Comparison of ENCODE assay signal across 23 cellular contexts in genomic region chr1:56339093-56339492, GRCh38.
"Had no signal": no experiment of that assay in that cellular context is flagged by ENCODE, and none has a peak within 500 bp of the region (broad histone marks: within the 10 kb centered on the region; RNA-seq: fewer than 3 reads in every experiment).

No MANE protein-coding gene starts in this region.

- H3K36me3 ChIP-seq: colonic mucosa, esophagus squamous epithelium, gastrocnemius medialis, heart right ventricle, left lung, lower lobe of right lung had no signal

- ATAC-seq: effector memory CD8-positive, alpha-beta T cell; esophagus mucosa; heart right ventricle; left cardiac atrium; left lung; left ventricle myocardium superior; lower lobe of right lung had no signal

- H3K4me1 ChIP-seq: colonic mucosa, esophagus squamous epithelium, heart right ventricle, left lung, lower lobe of right lung had no signal

- H3K4me3 Mint-ChIP-seq: dendritic cell treated with granulocyte-macrophage colony-stimulating factor and Interleukin-4, amounts not matched to agents 40 ng/mL and 50 ng/mL, for 4 days; effector memory CD8-positive, alpha-beta T cell; endodermal cell had no signal

- H3K27ac ChIP-seq: colonic mucosa, epithelial cell of prostate, esophagus squamous epithelium, heart right ventricle, left lung, lower lobe of right lung had no signal

- H3K27ac Mint-ChIP-seq: dendritic cell treated with granulocyte-macrophage colony-stimulating factor and Interleukin-4, amounts not matched to agents 40 ng/mL and 50 ng/mL, for 4 days; effector memory CD8-positive, alpha-beta T cell; endodermal cell had no signal

- DNase-seq: colonic mucosa; cortex of kidney; effector CD8-positive, alpha-beta T cell; effector memory CD8-positive, alpha-beta T cell; endodermal cell; erythroblast; esophagus squamous epithelium; foreskin fibroblast; foreskin melanocyte; glutamatergic neuron; head of caudate nucleus; heart right ventricle; hippocampal formation; left cardiac atrium; left lung; left ventricle myocardium superior; lower lobe of right lung; mesenchymal stem cell; midbrain had no signal

- H3K4me1 Mint-ChIP-seq: endodermal cell had no signal

- H3K9me3 ChIP-seq: colonic mucosa, esophagus squamous epithelium, gastrocnemius medialis had no signal

- H3K27me3 ChIP-seq: colonic mucosa, esophagus squamous epithelium, gastrocnemius medialis, heart right ventricle, left lung had no signal

- H3K4me3 ChIP-seq: colonic mucosa, esophagus squamous epithelium, gastrocnemius medialis, heart right ventricle, left lung, lower lobe of right lung had no signal
